Comparison of ENCODE assay signal across 18 cellular contexts in genomic region chr4:8778760-8779159, GRCh38.
"Had no signal": no experiment of that assay in that cellular context is flagged by ENCODE, and none has a peak within 500 bp of the region (broad histone marks: within the 10 kb centered on the region; RNA-seq: fewer than 3 reads in every experiment).

No MANE protein-coding gene starts in this region.

- H3K27ac ChIP-seq: RWPE1, SJCRH30 had no signal

- H3K36me3 ChIP-seq: MG63, SJCRH30 had no signal

- H3K4me1 ChIP-seq: SJCRH30 had no signal

- H3K9me3 ChIP-seq: MG63, SJCRH30 had no signal

- DNase-seq: Karpas-422, KG1, MG63, NCI-H1092, NCI-H1105 treated with DMSO at 0.1 percent for 48 hours, NCI-H1417 treated with DMSO at 0.1 percent for 48 hours, NCI-H146, NCI-H1694 treated with DMSO at 0.1 percent for 48 hours, NCI-H1930, NCI-H2081, NCI-H2107, NCI-H2227 treated with DMSO at 0.1 percent for 48 hours, NCI-H526 treated with DMSO at 0.1 percent for 48 hours, NCI-H774, SHP77 treated with DMSO at 0.1 percent for 48 hours, SJCRH30 had no signal

- H3K27me3 ChIP-seq: MG63 had no signal

- ATAC-seq: SK-N-SH treated with all-trans-retinoic acid at 6 μM for 48 hours had no signal

- H3K4me3 ChIP-seq: MG63, SJCRH30 had no signal
